8 cellular contexts compared by ENCODE assay signal in genomic region chr11:94973099-94973968, GRCh38. TPM values are rescaled to one million over a fixed set of nuclear protein-coding genes. Genes with fewer than 3 reads are reported as not detected.
A peak's percentile ranks its signal among the peaks of the same experiment; 100 is the strongest.
DNase-seq lines count a peak whose midpoint lies in the region; ATAC-seq and TF ChIP-seq lines count a peak whose summit lies in the region.

TSS of gene CWC15 (minus strand) at chr11:94973556. CDS start at chr11:94972185, 1,371 bp downstream.
TSS of gene KDM4D (plus strand) at chr11:94973709. CDS start at chr11:94997373, 23,664 bp downstream.

- H3K4me3 ChIP-seq in LNCaP clone FGC (ENCODE audit: low read depth, low read length) = peak within 1 kb of the TSS; percentile 92

- H3K27me3 Mint-ChIP-seq in activated T-helper 2 cell treated with anti-CD3 and anti-CD28 coated beads, Interferon-gamma antibody, Interleukin-2, Interleukin-4, amounts not matched to agents 10 μg/mL and 5 μg/mL and 100 μg/mL, durations not matched to agents 14 hours and 24 hours and 36 hours (ENCODE audit: low read depth) = no peaks in the 10 kb centered on the region
- peaks cover 0 to 1% (median 0%) of the 10 kb centered on the region in 5 donors for H3K27me3 Mint-ChIP-seq in naive thymus-derived CD8-positive, alpha-beta T cell
- no peaks in the 10 kb centered on the region for H3K27me3 Mint-ChIP-seq in stimulated activated naive B cell treated with anti-CD40 and anti-IgM and Interleukin-4, amounts not matched to agents 10 μg/mL and 1 μg/mL and 100 μg/mL, for 72 hours

- peak; percentile 97 to 98 for ATAC-seq in naive thymus-derived CD8-positive, alpha-beta T cell
- peak; percentile 99 to 100 for ATAC-seq in stimulated activated naive B cell treated with anti-CD40 and anti-IgM and Interleukin-4, amounts not matched to agents 10 μg/mL and 1 μg/mL and 100 μg/mL, for 72 hours (replicated peaks)

- POLR2A ChIA-PET in naive thymus-derived CD8-positive, alpha-beta T cell (lab: Charles Lee) = interaction anchor here (0.6 to 2.6 kb wide), 16 partner anchors 9 to 1423 kb away, joined by 3 to 45 read pairs (median 4); partner anchors contain the start of genes C11orf97, CCDC82, CEP57 and ENDOD1

- H3K9me3 Mint-ChIP-seq in activated T-helper 2 cell treated with anti-CD3 and anti-CD28 coated beads, Interferon-gamma antibody, Interleukin-2, Interleukin-4, amounts not matched to agents 10 μg/mL and 5 μg/mL and 100 μg/mL, durations not matched to agents 14 hours and 24 hours and 36 hours = peaks cover 7% of the 10 kb centered on the region
- peaks cover 0 to 4% (median 0%) of the 10 kb centered on the region in 9 donors for H3K9me3 Mint-ChIP-seq in naive thymus-derived CD8-positive, alpha-beta T cell
- no peaks in the 10 kb centered on the region for H3K9me3 Mint-ChIP-seq in stimulated activated naive B cell treated with anti-CD40 and anti-IgM and Interleukin-4, amounts not matched to agents 10 μg/mL and 1 μg/mL and 100 μg/mL, for 72 hours

- DNase-seq in EL (peak; percentile 94), H4 (ENCODE audit: low spot score) (peak; percentile 90), LNCaP clone FGC (ENCODE audit: low read depth) (peak; percentile 81), RPMI8226 (peak; percentile 95), fibroblast of peridontal ligament (ENCODE audit: extremely low read depth) (peak; percentile 90)
- DNase-seq in activated T-helper 2 cell treated with anti-CD3 and anti-CD28 coated beads, Interferon-gamma antibody, Interleukin-2, Interleukin-4, amounts not matched to agents 10 μg/mL and 5 μg/mL and 100 μg/mL, durations not matched to agents 14 hours and 24 hours and 36 hours (ENCODE audit: low spot score) = peak; percentile 91
- peak; percentile 89 to 98 (median 94) for DNase-seq in naive thymus-derived CD8-positive, alpha-beta T cell
- peak; percentile 92 for DNase-seq in stimulated activated naive B cell treated with anti-CD40 and anti-IgM and Interleukin-4, amounts not matched to agents 10 μg/mL and 1 μg/mL and 100 μg/mL, for 72 hours

- H3K36me3 Mint-ChIP-seq in activated T-helper 2 cell treated with anti-CD3 and anti-CD28 coated beads, Interferon-gamma antibody, Interleukin-2, Interleukin-4, amounts not matched to agents 10 μg/mL and 5 μg/mL and 100 μg/mL, durations not matched to agents 14 hours and 24 hours and 36 hours (ENCODE audit: low read depth) = peaks cover 35% of the 10 kb centered on the region
- peaks cover 21 to 36% (median 26%) of the 10 kb centered on the region in 3 donors for H3K36me3 Mint-ChIP-seq in naive thymus-derived CD8-positive, alpha-beta T cell
- peaks cover 23 to 28% of the 10 kb centered on the region in 2 donors for H3K36me3 Mint-ChIP-seq in stimulated activated naive B cell treated with anti-CD40 and anti-IgM and Interleukin-4, amounts not matched to agents 10 μg/mL and 1 μg/mL and 100 μg/mL, for 72 hours

- TF ChIP-seq CTCF in LNCaP clone FGC (IDR thresholded peaks at IDR 0.05; ENCODE audit: control insufficient read depth, extremely low read depth, insufficient read depth) = no peak

- peaks cover 28% of the 10 kb centered on the region for H3K4me1 Mint-ChIP-seq in activated T-helper 2 cell treated with anti-CD3 and anti-CD28 coated beads, Interferon-gamma antibody, Interleukin-2, Interleukin-4, amounts not matched to agents 10 μg/mL and 5 μg/mL and 100 μg/mL, durations not matched to agents 14 hours and 24 hours and 36 hours (ENCODE audit: low read depth)
- peaks cover 10 to 37% (median 26%) of the 10 kb centered on the region in 4 donors for H3K4me1 Mint-ChIP-seq in naive thymus-derived CD8-positive, alpha-beta T cell
- H3K4me1 Mint-ChIP-seq in stimulated activated naive B cell treated with anti-CD40 and anti-IgM and Interleukin-4, amounts not matched to agents 10 μg/mL and 1 μg/mL and 100 μg/mL, for 72 hours = peaks cover 7 to 24% of the 10 kb centered on the region in 2 donors

- peak within 1 kb of the TSS; percentile 91 for H3K27ac Mint-ChIP-seq in activated T-helper 2 cell treated with anti-CD3 and anti-CD28 coated beads, Interferon-gamma antibody, Interleukin-2, Interleukin-4, amounts not matched to agents 10 μg/mL and 5 μg/mL and 100 μg/mL, durations not matched to agents 14 hours and 24 hours and 36 hours
- H3K27ac Mint-ChIP-seq in naive thymus-derived CD8-positive, alpha-beta T cell = peak within 1 kb of the TSS; percentile 95 to 99 (median 99)
- H3K27ac Mint-ChIP-seq in stimulated activated naive B cell treated with anti-CD40 and anti-IgM and Interleukin-4, amounts not matched to agents 10 μg/mL and 1 μg/mL and 100 μg/mL, for 72 hours = peak within 1 kb of the TSS; percentile 95

- intact Hi-C loops in activated T-helper 2 cell treated with anti-CD3 and anti-CD28 coated beads, Interferon-gamma antibody, Interleukin-2, Interleukin-4, amounts not matched to agents 10 μg/mL and 5 μg/mL and 100 μg/mL, durations not matched to agents 14 hours and 24 hours and 36 hours (cut with micrococcal nuclease) = loop anchor here (1.0 to 10.0 kb wide), 7 partner anchors 95 to 839 kb away; partner anchors contain the start of genes FAM76B and SESN3

- peak within 1 kb of the TSS; percentile 95 for H3K4me3 Mint-ChIP-seq in activated T-helper 2 cell treated with anti-CD3 and anti-CD28 coated beads, Interferon-gamma antibody, Interleukin-2, Interleukin-4, amounts not matched to agents 10 μg/mL and 5 μg/mL and 100 μg/mL, durations not matched to agents 14 hours and 24 hours and 36 hours (ENCODE audit: low read depth)
- peak within 1 kb of the TSS; percentile 94 to 100 (median 99) for H3K4me3 Mint-ChIP-seq in naive thymus-derived CD8-positive, alpha-beta T cell
- H3K4me3 Mint-ChIP-seq in stimulated activated naive B cell treated with anti-CD40 and anti-IgM and Interleukin-4, amounts not matched to agents 10 μg/mL and 1 μg/mL and 100 μg/mL, for 72 hours = peak within 1 kb of the TSS; percentile 91 to 94

RNA-seq across cellular contexts. Expression of gene CWC15, which starts in this region (rescaled TPM):
- 46.6 and 56.5 TPM in 2 replicates for total RNA-seq in H4 (2014; rRNA removed; shearing (Covaris generic))
- 86.1 and 94.4 TPM in 2 replicates for total RNA-seq in activated T-helper 2 cell treated with anti-CD3 and anti-CD28 coated beads, Interferon-gamma antibody, Interleukin-2, Interleukin-4, amounts not matched to agents 10 μg/mL and 5 μg/mL and 100 μg/mL, durations not matched to agents 14 hours and 24 hours and 36 hours
- 10 to 100 TPM; 88.0 to 90.0 TPM for total RNA-seq in naive thymus-derived CD8-positive, alpha-beta T cell
- polyA plus RNA-seq in naive thymus-derived CD8-positive, alpha-beta T cell = 10 to 100 TPM; 47.6 to 61.3 (median 51.5) TPM

RNA-seq across cellular contexts. Expression of gene KDM4D, which starts in this region (rescaled TPM):
- total RNA-seq in H4 (2014; rRNA removed; shearing (Covaris generic)) = 0.66 and 0.81 TPM in 2 replicates
- total RNA-seq in activated T-helper 2 cell treated with anti-CD3 and anti-CD28 coated beads, Interferon-gamma antibody, Interleukin-2, Interleukin-4, amounts not matched to agents 10 μg/mL and 5 μg/mL and 100 μg/mL, durations not matched to agents 14 hours and 24 hours and 36 hours = 0.48 and 0.84 TPM in 2 replicates
- 1 to 10 TPM in 1 of 2 experiments, under 1 TPM in 1; 0.69 to 1.2 TPM for total RNA-seq in naive thymus-derived CD8-positive, alpha-beta T cell
- polyA plus RNA-seq in naive thymus-derived CD8-positive, alpha-beta T cell = under 1 TPM; 0.13 to 0.24 (median 0.17) TPM

Comparison
In these comparisons a context has a peak if more than half of its experiments do, and no peak if none do; other contexts are left out.
1. Peak in every context shown above with its lines: DNase-seq, ATAC-seq and H3K4me3 ChIP-seq.